ENCODE assay signal across 14 cellular contexts in the genomic region with DNA sequence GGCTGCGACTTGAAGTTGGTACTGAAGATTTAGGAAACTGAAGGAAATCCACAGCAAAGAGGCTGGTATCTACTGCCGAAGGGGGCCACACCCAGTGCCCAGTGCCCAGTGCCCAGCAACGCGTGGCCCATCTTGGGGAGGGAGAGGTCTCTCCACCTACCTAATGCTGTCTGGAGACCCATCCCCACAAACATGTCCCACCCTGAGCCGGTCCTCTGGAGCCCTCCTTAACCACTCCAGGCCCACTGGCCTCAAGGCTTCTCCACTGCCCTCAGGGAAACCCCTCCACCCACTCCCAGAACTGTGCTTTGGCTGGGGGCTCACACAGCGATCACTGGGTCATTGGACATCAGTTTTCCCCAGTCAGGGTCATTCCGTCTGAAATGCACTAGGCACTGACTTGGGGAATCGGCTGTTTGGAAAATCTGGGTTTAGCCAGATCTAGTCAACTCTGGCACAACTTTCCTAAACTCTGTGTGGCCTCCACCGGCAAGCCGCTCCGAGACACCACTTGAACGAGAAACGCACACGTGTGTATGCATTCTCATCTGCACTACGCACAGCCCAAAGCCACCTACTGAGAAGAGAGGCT. TPM values are rescaled to one million over a fixed set of nuclear protein-coding genes. Genes with fewer than 3 reads are reported as not detected.
DNase-seq lines count a peak whose midpoint lies in the region; ATAC-seq and TF ChIP-seq lines count a peak whose summit lies in the region.
"Had no signal": no experiment of that assay in that cellular context is flagged by ENCODE, and none has a peak within 500 bp of the region (broad histone marks: within the 10 kb centered on the region; RNA-seq: fewer than 3 reads in every experiment).

No MANE protein-coding gene starts in this region.

- in situ Hi-C loops in GM13977 (cut with MboI; ENCODE audit: low pct_unique_long_range_greater_than_20kb, low sequenced_read_pairs, unreplicated experiment) = loop anchor here (5.0 to 10.0 kb wide), 2 partner anchors 87 to 150 kb away; a partner anchor contains a TSS

- H3K27me3 ChIP-seq in stomach (peaks cover 0 to 14% (median 0%) of the 10 kb centered on the region in 3 donors), foreskin keratinocyte (peaks cover 8% of the 10 kb centered on the region)

- H3K27ac ChIP-seq in stomach (no peak overlapping the region), foreskin keratinocyte (no peak overlapping the region)

- no peaks in the 10 kb centered on the region for H3K4me1 ChIP-seq in stomach
- H3K4me1 ChIP-seq in foreskin keratinocyte = peaks cover 3% of the 10 kb centered on the region

- TF ChIP-seq CTCF in activated B cell treated with CpG ODN at 0.5 μM for 24 hours (IDR thresholded peaks at IDR 0.05) = no peak
- no peak for TF ChIP-seq CTCF in stomach (IDR thresholded peaks at IDR 0.05)
- no peak for TF ChIP-seq CTCF in foreskin keratinocyte (conservative IDR thresholded peaks at IDR 0.05)
- no peak for TF ChIP-seq CTCF in GM13977 (IDR thresholded peaks at IDR 0.05; ENCODE audit: extremely low read depth, insufficient read depth, missing control alignments)

- peak overlapping the region; percentile 33 for H3K4me3 Mint-ChIP-seq in activated CD4-positive, alpha-beta memory T cell treated with anti-CD3 and anti-CD28 coated beads for 36 hours
- no peak overlapping the region for H3K4me3 Mint-ChIP-seq in activated CD4-positive, alpha-beta memory T cell treated with anti-CD3 and anti-CD28 coated beads, Interleukin-2, amount 10 ng/mL, durations not matched to agents 7 days and 5 days
- no peak overlapping the region for H3K4me3 Mint-ChIP-seq in activated B cell treated with CpG ODN at 0.5 μM for 24 hours
- H3K4me3 Mint-ChIP-seq: HFFc6 had no signal

- H3K4me3 ChIP-seq in stomach = no peak overlapping the region

- 80 to 89% (median 84%) methylated on average over 14 to 15 of the region's 15 CpGs for WGBS in stomach, 5 donors

- H3K9me3 ChIP-seq in stomach = no peaks in the 10 kb centered on the region

- H3K27ac Mint-ChIP-seq in activated CD4-positive, alpha-beta memory T cell treated with anti-CD3 and anti-CD28 coated beads for 36 hours = peak overlapping the region; percentile 61
- no peak overlapping the region for H3K27ac Mint-ChIP-seq in activated CD4-positive, alpha-beta memory T cell treated with anti-CD3 and anti-CD28 coated beads, Interleukin-2, amount 10 ng/mL, durations not matched to agents 7 days and 5 days
- H3K27ac Mint-ChIP-seq in activated B cell treated with CpG ODN at 0.5 μM for 24 hours = no peak overlapping the region
- H3K27ac Mint-ChIP-seq in activated naive CD4-positive, alpha-beta T cell treated with anti-CD3 and anti-CD28 coated beads, Interleukin-2, amount 50 U/mL, for 72 hours = peak overlapping the region in 1 of 2 donors; percentile 89
- H3K27ac Mint-ChIP-seq: HFFc6 had no signal

- TF ChIP-seq POLR2A in stomach (IDR thresholded peaks at IDR 0.05) = no peak

- H3K4me1 Mint-ChIP-seq in activated CD4-positive, alpha-beta memory T cell treated with anti-CD3 and anti-CD28 coated beads for 36 hours (ENCODE audit: low read depth) = peaks cover 62% of the 10 kb centered on the region
- H3K4me1 Mint-ChIP-seq in activated CD4-positive, alpha-beta memory T cell treated with anti-CD3 and anti-CD28 coated beads, Interleukin-2, amount 10 ng/mL, durations not matched to agents 7 days and 5 days = peaks cover 58% of the 10 kb centered on the region
- peaks cover 23% of the 10 kb centered on the region for H3K4me1 Mint-ChIP-seq in activated B cell treated with CpG ODN at 0.5 μM for 24 hours

- no peaks in the 10 kb centered on the region for H3K36me3 ChIP-seq in stomach

- POLR2A ChIA-PET in activated CD4-positive, alpha-beta memory T cell treated with anti-CD3 and anti-CD28 coated beads for 36 hours (lab: Charles Lee) = interaction anchor here (1.0 to 1.9 kb wide), 5 partner anchors 20 to 559 kb away, joined by 3 to 12 read pairs (median 6); a partner anchor contains a TSS
- POLR2A ChIA-PET in activated CD4-positive, alpha-beta memory T cell treated with anti-CD3 and anti-CD28 coated beads, Interleukin-2, amount 10 ng/mL, durations not matched to agents 7 days and 5 days (lab: Charles Lee) = interaction anchor here (0.7 to 6.0 kb wide), 5 partner anchors 10 to 81 kb away, joined by 3 to 51 read pairs (median 4); a partner anchor contains a TSS
- POLR2A ChIA-PET in activated B cell treated with CpG ODN at 0.5 μM for 24 hours (lab: Charles Lee) = interaction anchor here (0.9 to 1.0 kb wide), 2 partner anchors 32 to 82 kb away, joined by 3 read pairs; no protein-coding TSS in a partner anchor

- ATAC-seq in activated B cell treated with CpG ODN at 0.5 μM for 24 hours (ENCODE audit: low read depth) = no peak
- no peak for ATAC-seq in left lobe of liver
- no peak for ATAC-seq in foreskin keratinocyte
- ATAC-seq in activated naive CD4-positive, alpha-beta T cell treated with anti-CD3 and anti-CD28 coated beads, Interleukin-2, amount 50 U/mL, for 72 hours = no peak

- DNase-seq in activated CD4-positive, alpha-beta memory T cell treated with anti-CD3 and anti-CD28 coated beads for 36 hours = peak; percentile 10
- DNase-seq in activated CD4-positive, alpha-beta memory T cell treated with anti-CD3 and anti-CD28 coated beads, Interleukin-2, amount 10 ng/mL, durations not matched to agents 7 days and 5 days = no peak
- peak; percentile 12 for DNase-seq in activated B cell treated with CpG ODN at 0.5 μM for 24 hours
- peak; percentile 29 for DNase-seq in left lobe of liver (ENCODE audit: low spot score)
- peak; percentile 18 for DNase-seq in stomach
- DNase-seq in foreskin keratinocyte = no peak
- no peak for DNase-seq in GM13977 (ENCODE audit: low spot score)
- DNase-seq in activated naive CD4-positive, alpha-beta T cell treated with anti-CD3 and anti-CD28 coated beads, Interleukin-2, amount 50 U/mL, for 72 hours (ENCODE audit: low spot score in 2 of 2) = no peak
- DNase-seq: anterior cingulate cortex, erythroblast, HFFc6, substantia nigra had no signal

- H3K9me3 Mint-ChIP-seq in activated CD4-positive, alpha-beta memory T cell treated with anti-CD3 and anti-CD28 coated beads for 36 hours = no peaks in the 10 kb centered on the region
- no peaks in the 10 kb centered on the region for H3K9me3 Mint-ChIP-seq in activated CD4-positive, alpha-beta memory T cell treated with anti-CD3 and anti-CD28 coated beads, Interleukin-2, amount 10 ng/mL, durations not matched to agents 7 days and 5 days
- H3K9me3 Mint-ChIP-seq in activated B cell treated with CpG ODN at 0.5 μM for 24 hours = no peaks in the 10 kb centered on the region
- H3K9me3 Mint-ChIP-seq in activated naive CD4-positive, alpha-beta T cell treated with anti-CD3 and anti-CD28 coated beads, Interleukin-2, amount 50 U/mL, for 72 hours = no peaks in the 10 kb centered on the region
- H3K9me3 Mint-ChIP-seq: HFFc6 had no signal

- CTCF ChIA-PET in activated CD4-positive, alpha-beta memory T cell treated with anti-CD3 and anti-CD28 coated beads for 36 hours (lab: Charles Lee) = interaction anchor here (1.0 to 18.4 kb wide), 10 partner anchors 9 to 80 kb away, joined by 3 to 313 read pairs (median 6); a partner anchor contains a TSS
- CTCF ChIA-PET in activated CD4-positive, alpha-beta memory T cell treated with anti-CD3 and anti-CD28 coated beads, Interleukin-2, amount 10 ng/mL, durations not matched to agents 7 days and 5 days (lab: Charles Lee) = interaction anchor here (0.7 to 11.5 kb wide), 9 partner anchors 19 to 148 kb away, joined by 3 to 230 read pairs (median 5); a partner anchor contains a TSS
- CTCF ChIA-PET in activated B cell treated with CpG ODN at 0.5 μM for 24 hours (lab: Charles Lee) = interaction anchor here (1.7 to 9.8 kb wide), 3 partner anchors 57 to 82 kb away, joined by 6 to 97 read pairs (median 12); no protein-coding TSS in a partner anchor

- peaks cover 7% of the 10 kb centered on the region for H3K36me3 Mint-ChIP-seq in activated CD4-positive, alpha-beta memory T cell treated with anti-CD3 and anti-CD28 coated beads for 36 hours
- peaks cover 14% of the 10 kb centered on the region for H3K36me3 Mint-ChIP-seq in activated CD4-positive, alpha-beta memory T cell treated with anti-CD3 and anti-CD28 coated beads, Interleukin-2, amount 10 ng/mL, durations not matched to agents 7 days and 5 days (ENCODE audit: low read depth)
- peaks cover 2% of the 10 kb centered on the region for H3K36me3 Mint-ChIP-seq in activated B cell treated with CpG ODN at 0.5 μM for 24 hours (ENCODE audit: low read depth)
- H3K36me3 Mint-ChIP-seq in activated naive CD4-positive, alpha-beta T cell treated with anti-CD3 and anti-CD28 coated beads, Interleukin-2, amount 50 U/mL, for 72 hours = peaks cover 3 to 36% of the 10 kb centered on the region in 2 donors

- TF ChIP-seq EP300 in stomach (IDR thresholded peaks at IDR 0.05) = no peak

- H3K27me3 Mint-ChIP-seq in activated CD4-positive, alpha-beta memory T cell treated with anti-CD3 and anti-CD28 coated beads for 36 hours = peaks cover 23% of the 10 kb centered on the region
- H3K27me3 Mint-ChIP-seq in activated CD4-positive, alpha-beta memory T cell treated with anti-CD3 and anti-CD28 coated beads, Interleukin-2, amount 10 ng/mL, durations not matched to agents 7 days and 5 days = peaks cover 18% of the 10 kb centered on the region
- H3K27me3 Mint-ChIP-seq in activated B cell treated with CpG ODN at 0.5 μM for 24 hours = no peaks in the 10 kb centered on the region

- intact Hi-C loops in activated CD4-positive, alpha-beta memory T cell treated with anti-CD3 and anti-CD28 coated beads for 36 hours (cut with micrococcal nuclease) = loop anchor here (1.0 to 5.0 kb wide), 6 partner anchors 19 to 557 kb away; a partner anchor contains a TSS
- intact Hi-C loops in activated B cell treated with CpG ODN at 0.5 μM for 24 hours (cut with micrococcal nuclease) = loop anchor here (5.0 kb wide), 1 partner anchor 37 kb away; no protein-coding TSS in a partner anchor
- intact Hi-C loops in stomach (cut with DNase I; ENCODE audit: low total_unique reads) = no loop called here

RNA-seq across cellular contexts. Expression of a gene that starts 20.1 kb away (rescaled TPM):
- total RNA-seq in activated CD4-positive, alpha-beta memory T cell treated with anti-CD3 and anti-CD28 coated beads for 36 hours = 1 to 10 TPM; 1.5 to 1.6 TPM
- 1 to 10 TPM; 7.3 to 7.4 TPM for total RNA-seq in activated CD4-positive, alpha-beta memory T cell treated with anti-CD3 and anti-CD28 coated beads, Interleukin-2, amount 10 ng/mL, durations not matched to agents 7 days and 5 days
- 4.5 and 6.3 TPM in 2 replicates for total RNA-seq in activated B cell treated with CpG ODN at 0.5 μM for 24 hours
- total RNA-seq in left lobe of liver = not detected
- total RNA-seq in stomach = under 1 TPM in 1 of 5 donors, not detected in 4; 0.37 TPM
- polyA plus RNA-seq in stomach = under 1 TPM in 2 of 3 donors, not detected in 1; 0.13 to 0.19 TPM
- total RNA-seq in foreskin keratinocyte = not detected in 2 replicates
- not detected in 2 replicates for polyA plus RNA-seq in foreskin keratinocyte
- total RNA-seq in activated naive CD4-positive, alpha-beta T cell treated with anti-CD3 and anti-CD28 coated beads, Interleukin-2, amount 50 U/mL, for 72 hours = 10 to 100 TPM in 1 of 2 donors, 1 to 10 TPM in 1; 2.6 to 12.1 TPM
- total RNA-seq: HFFc6, LHCN-M2 had no signal

RNA-seq across cellular contexts. Expression of a gene that starts 40.2 kb away (rescaled TPM):
- total RNA-seq in activated CD4-positive, alpha-beta memory T cell treated with anti-CD3 and anti-CD28 coated beads for 36 hours = 10 to 100 TPM; 19.5 to 23.0 TPM
- 10 to 100 TPM; 25.4 to 26.8 TPM for total RNA-seq in activated CD4-positive, alpha-beta memory T cell treated with anti-CD3 and anti-CD28 coated beads, Interleukin-2, amount 10 ng/mL, durations not matched to agents 7 days and 5 days
- total RNA-seq in activated B cell treated with CpG ODN at 0.5 μM for 24 hours (102 and 117 TPM in 2 replicates), left lobe of liver (14.2 TPM), stomach (1,000 to 10,000 TPM in 1 of 5 donors, 100 to 1,000 TPM in 2, 10 to 100 TPM in 2; 35.6 to 1,030 (median 105) TPM), foreskin keratinocyte (51.2 and 51.6 TPM in 2 replicates)
- polyA plus RNA-seq in stomach (10 to 100 TPM; 26.9 to 40.8 (median 32.2) TPM), foreskin keratinocyte (53.7 and 56.0 TPM in 2 replicates)
- total RNA-seq in activated naive CD4-positive, alpha-beta T cell treated with anti-CD3 and anti-CD28 coated beads, Interleukin-2, amount 50 U/mL, for 72 hours = 10 to 100 TPM; 18.4 to 90.2 TPM
- total RNA-seq: OCI-LY7 had no signal

Comparison
In these comparisons a context has a peak if more than half of its experiments do, and no peak if none do; other contexts are left out.
1. DNase-seq: peak in activated CD4-positive, alpha-beta memory T cell treated with anti-CD3 and anti-CD28 coated beads for 36 hours (single experiment), activated B cell treated with CpG ODN at 0.5 μM for 24 hours (single experiment), left lobe of liver (single experiment) and stomach (single experiment); none in activated CD4-positive, alpha-beta memory T cell treated with anti-CD3 and anti-CD28 coated beads, Interleukin-2, amount 10 ng/mL, durations not matched to agents 7 days and 5 days (single experiment), foreskin keratinocyte (0 of 2), GM13977 (single experiment) and activated naive CD4-positive, alpha-beta T cell treated with anti-CD3 and anti-CD28 coated beads, Interleukin-2, amount 50 U/mL, for 72 hours (0 of 2).